ENCODE assay signal across 9 cellular contexts in genomic region chr6:144007455-144007778, GRCh38. TPM values are rescaled to one million over a fixed set of nuclear protein-coding genes. Genes with fewer than 3 reads are reported as not detected.
A peak's percentile ranks its signal among the peaks of the same experiment; 100 is the strongest.
DNase-seq lines count a peak whose midpoint lies in the region; ATAC-seq and TF ChIP-seq lines count a peak whose summit lies in the region.
"Had no signal": no experiment of that assay in that cellular context is flagged by ENCODE, and none has a peak within 500 bp of the region (broad histone marks: within the 10 kb centered on the region; RNA-seq: fewer than 3 reads in every experiment).

No MANE protein-coding gene starts in this region.

- H3K4me3 Mint-ChIP-seq in T-cell (peak overlapping the region; percentile 53 to 65 (median 55)), progenitor cell of endocrine pancreas (ENCODE audit: low read depth) (peak overlapping the region; percentile 73)

- CTCF ChIA-PET in T-cell (lab: Charles Lee), result interaction anchor here in 1 of 2 donors (1.4 kb wide), 1 partner anchor 67 kb away, joined by 3 read pairs; no protein-coding TSS in a partner anchor

- H3K9me3 Mint-ChIP-seq in T-cell (no peaks in the 10 kb centered on the region), progenitor cell of endocrine pancreas (ENCODE audit: low read depth) (peaks cover 17% of the 10 kb centered on the region)

- no peaks in the 10 kb centered on the region for H3K36me3 Mint-ChIP-seq in T-cell
- peaks cover 3% of the 10 kb centered on the region for H3K36me3 Mint-ChIP-seq in progenitor cell of endocrine pancreas (ENCODE audit: insufficient read depth)

- POLR2A ChIA-PET in T-cell (lab: Charles Lee), result no interaction called here

- no peak for ATAC-seq in T-cell (replicated peaks in 1 of 4)

- TF ChIP-seq CTCF in GM12865 (IDR thresholded peaks at IDR 0.05; ENCODE audit: insufficient read depth, low read depth, low read length, missing control alignments), result no peak
- no peak for TF ChIP-seq CTCF in progenitor cell of endocrine pancreas (IDR thresholded peaks at IDR 0.05; ENCODE audit: unreplicated experiment)
- no peak for TF ChIP-seq CTCF in GM20000 (IDR thresholded peaks at IDR 0.05; ENCODE audit: extremely low read depth, missing control alignments)

- intact Hi-C loops in head of caudate nucleus (cut with DNase I), result no loop called here

- no peak overlapping the region for H3K27ac Mint-ChIP-seq in T-cell
- no peak overlapping the region for H3K27ac Mint-ChIP-seq in progenitor cell of endocrine pancreas

- H3K27me3 Mint-ChIP-seq in T-cell, result peaks cover 16 to 24% of the 10 kb centered on the region in 2 donors
- peaks cover 37% of the 10 kb centered on the region for H3K27me3 Mint-ChIP-seq in progenitor cell of endocrine pancreas

- peak overlapping the region; percentile 40 for H3K4me3 ChIP-seq in GM12865 (ENCODE audit: low read depth, low read length)

- H3K4me1 Mint-ChIP-seq in T-cell (peaks cover 0 to 12% (median 9%) of the 10 kb centered on the region in 3 donors), progenitor cell of endocrine pancreas (ENCODE audit: low read depth) (peaks cover 9% of the 10 kb centered on the region)

- no peak for DNase-seq in GM12865 (ENCODE audit: low read depth)
- no peak for DNase-seq in T-cell
- DNase-seq in fibroblast of peridontal ligament (ENCODE audit: extremely low read depth), result peak; percentile 8
- DNase-seq in progenitor cell of endocrine pancreas (ENCODE audit: low spot score, unreplicated experiment), result no peak
- DNase-seq in GM20000 (ENCODE audit: low spot score), result no peak
- DNase-seq in head of caudate nucleus, result no peak
- no peak for DNase-seq in DMS153 (lab: John Stamatoyannopoulos, UW)
- no peak for DNase-seq in NCI-H2227 (lab: John Stamatoyannopoulos, UW; ENCODE audit: unreplicated experiment)
- DNase-seq: NCI-H446 treated with DMSO at 0.1 percent for 48 hours had no signal

RNA-seq across cellular contexts. Expression of gene PLAGL1, which starts 0.6 kb away (rescaled TPM):
- total RNA-seq in T-cell, result 1 to 10 TPM; 3.4 to 5.7 (median 4.8) TPM
- 23.7 and 28.1 TPM in 2 replicates for total RNA-seq in progenitor cell of endocrine pancreas
